1 cellular context compared by ENCODE assay signal in the genomic region with DNA sequence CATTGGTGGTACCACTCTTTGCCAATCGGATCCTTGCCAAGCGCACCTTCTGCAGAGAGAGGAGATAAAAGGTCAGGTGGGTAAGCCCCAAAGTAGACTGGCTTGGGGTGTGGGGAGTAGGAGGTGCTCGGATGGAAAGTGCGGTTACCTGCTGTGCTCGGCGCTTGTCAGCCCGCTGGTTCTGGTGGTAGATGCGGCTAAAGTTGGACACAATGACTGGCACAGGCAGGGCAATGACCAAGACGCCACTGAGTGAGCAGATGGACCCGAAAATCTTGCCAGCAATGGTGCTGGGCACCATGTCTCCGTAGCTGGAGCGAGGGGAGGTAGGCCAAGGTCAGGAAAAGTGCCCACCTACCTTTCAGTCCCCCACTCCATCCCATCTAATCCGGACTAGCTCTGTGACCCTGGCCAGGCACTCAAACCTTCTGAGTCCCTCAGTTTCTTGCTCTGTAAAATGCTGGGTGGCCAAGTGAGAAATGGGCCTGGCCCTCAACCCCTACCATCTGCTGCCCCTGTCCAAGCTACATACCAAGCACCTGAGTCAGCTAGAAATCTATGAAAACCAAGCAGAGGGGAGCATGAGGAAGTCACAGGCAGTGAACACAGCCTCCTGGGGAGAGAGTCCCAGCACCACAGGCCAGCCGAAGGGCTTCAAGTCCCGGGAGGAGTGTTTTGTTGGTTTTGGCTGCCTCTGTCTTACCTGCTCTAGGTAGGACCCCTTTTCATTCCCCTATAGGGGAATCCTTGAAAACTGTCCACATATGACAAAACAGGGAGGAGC.
TF ChIP-seq lines count a peak whose summit lies in the region.

No MANE protein-coding gene starts in this region.

TF ChIP-seq in K562, 482 proteins besides CTCF, POLR2A, EP300 and RAD21:
- TF ChIP-seq MAFF (IDR thresholded peaks at IDR 0.05; ENCODE audit: low read length) = peak; percentile 8; the same call in 1 of the 2 replicates
- TF ChIP-seq GABPB2 (CRISPR knock-in tag; conservative IDR thresholded peaks at IDR 0.05) = no peak
